1 cellular context compared by ENCODE assay signal in genomic region chr9:37415011-37415719, GRCh38.
TF ChIP-seq lines count a peak whose summit lies in the region.

No MANE protein-coding gene starts in this region.

TF ChIP-seq in HepG2, 621 proteins besides CTCF, POLR2A, EP300 and RAD21 (continued from another document and continues in another):
- TF ChIP-seq ZNF318 (CRISPR knock-in tag; IDR thresholded peaks at IDR 0.05) (no peak), ZNF607 (CRISPR knock-in tag; IDR thresholded peaks at IDR 0.05; ENCODE audit: borderline replicate concordance) (0 out of 2 replicates have a peak, but pooled peaks have one; percentile 33), PAX8 (CRISPR knock-in tag; IDR thresholded peaks at IDR 0.05; ENCODE audit: borderline replicate concordance) (no peak), ZNF30 (CRISPR knock-in tag; IDR thresholded peaks at IDR 0.05) (no peak), HOXA3 (CRISPR knock-in tag; IDR thresholded peaks at IDR 0.05) (peak; percentile 37; the same call in 1 of the 2 replicates), ATF4 (CRISPR knock-in tag; IDR thresholded peaks at IDR 0.05) (no peak), ZNF225 (CRISPR knock-in tag; IDR thresholded peaks at IDR 0.05) (no peak), ZSCAN29 (CRISPR knock-in tag; conservative IDR thresholded peaks at IDR 0.05) (no peak), KLF13 (CRISPR knock-in tag; IDR thresholded peaks at IDR 0.05) (no peak), HOMEZ (CRISPR knock-in tag; IDR thresholded peaks at IDR 0.05; ENCODE audit: low read depth) (peak; percentile 65; the same call in 1 of the 2 replicates), NCOA5 (CRISPR knock-in tag; IDR thresholded peaks at IDR 0.05) (no peak), SMAD1 (CRISPR knock-in tag; IDR thresholded peaks at IDR 0.05; ENCODE audit: borderline replicate concordance, low read depth) (no peak), ELF3 (CRISPR knock-in tag; IDR thresholded peaks at IDR 0.05) (no peak), FOXA1 (IDR thresholded peaks at IDR 0.05) (no peak), FOXA1 (CRISPR knock-in tag; IDR thresholded peaks at IDR 0.05) (peak; percentile 51; the same call in 1 of the 2 replicates), ZNF33A (CRISPR knock-in tag; IDR thresholded peaks at IDR 0.05; ENCODE audit: borderline replicate concordance) (no peak), MXI1 (IDR thresholded peaks at IDR 0.05; ENCODE audit: borderline replicate concordance, low read depth, low read length) (no peak), AGO1 (IDR thresholded peaks at IDR 0.05; ENCODE audit: low read depth, low read length, poor library complexity, severe bottlenecking) (no peak), KLF15 (CRISPR knock-in tag; IDR thresholded peaks at IDR 0.05; ENCODE audit: borderline replicate concordance) (no peak), EZH2 (conservative IDR thresholded peaks at IDR 0.05; ENCODE audit: low read depth, low read length) (no peak), ZNF275 (CRISPR knock-in tag; IDR thresholded peaks at IDR 0.05; ENCODE audit: borderline replicate concordance) (no peak), SRY (CRISPR knock-in tag; IDR thresholded peaks at IDR 0.05) (no peak; the same call in 1 of the 2 replicates), ZNF776 (CRISPR knock-in tag; IDR thresholded peaks at IDR 0.05) (no peak), SP5 (CRISPR knock-in tag; IDR thresholded peaks at IDR 0.05; ENCODE audit: borderline replicate concordance, low read depth) (no peak), REST (IDR thresholded peaks at IDR 0.05; ENCODE audit: borderline replicate concordance in 1 of 2, low read depth in 1 of 2, low read length in 2 of 2) (no peak), MBNL3 (CRISPR knock-in tag; conservative IDR thresholded peaks at IDR 0.05) (no peak), HNRNPK (IDR thresholded peaks at IDR 0.05; ENCODE audit: low read depth, low read length, poor library complexity, severe bottlenecking) (no peak), CHCHD3 (CRISPR knock-in tag; IDR thresholded peaks at IDR 0.05) (no peak), ZNF263 (CRISPR knock-in tag; IDR thresholded peaks at IDR 0.05) (no peak), SP4 (CRISPR knock-in tag; IDR thresholded peaks at IDR 0.05) (no peak), ZNF777 (CRISPR knock-in tag; IDR thresholded peaks at IDR 0.05) (no peak), STAT6 (CRISPR knock-in tag; IDR thresholded peaks at IDR 0.05; ENCODE audit: borderline replicate concordance) (no peak), KLF6 (CRISPR knock-in tag; IDR thresholded peaks at IDR 0.05) (no peak), DBP (CRISPR knock-in tag; IDR thresholded peaks at IDR 0.05; ENCODE audit: not compliant biosample characterization) (no peak), THAP7 (CRISPR knock-in tag; IDR thresholded peaks at IDR 0.05) (no peak), REL (CRISPR knock-in tag; conservative IDR thresholded peaks at IDR 0.05) (no peak), ARID3A (IDR thresholded peaks at IDR 0.05; ENCODE audit: low read depth, low read length) (0 out of 2 replicates have a peak, but pooled peaks have one; percentile 8), ZSCAN22 (CRISPR knock-in tag; IDR thresholded peaks at IDR 0.05) (no peak), ZNF557 (CRISPR knock-in tag; IDR thresholded peaks at IDR 0.05) (no peak), KLF12 (CRISPR knock-in tag; IDR thresholded peaks at IDR 0.05; ENCODE audit: borderline replicate concordance) (no peak)
